ENCODE assay signal across 36 cellular contexts in the genomic region with DNA sequence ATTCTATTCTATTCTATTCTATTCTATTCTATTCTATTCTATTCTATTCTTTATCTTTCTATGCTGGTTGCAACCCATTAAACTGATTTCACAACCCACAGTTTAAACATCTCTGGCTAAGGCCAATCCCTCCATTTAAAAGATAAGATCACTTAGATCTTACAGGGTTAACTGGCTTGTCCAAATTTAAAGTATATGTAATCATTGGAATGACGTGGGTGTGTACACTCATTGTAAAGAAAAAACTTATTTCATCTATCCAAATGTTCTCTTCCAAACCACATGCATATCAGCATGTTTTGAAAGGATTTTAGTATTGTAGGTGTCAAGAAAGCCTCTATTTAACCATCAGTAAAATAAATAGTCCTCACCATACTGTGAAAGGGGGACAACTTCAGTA.
"Had no signal": no experiment of that assay in that cellular context is flagged by ENCODE, and none has a peak within 500 bp of the region (broad histone marks: within the 10 kb centered on the region; RNA-seq: fewer than 3 reads in every experiment).

No MANE protein-coding gene starts in this region.

- H3K27me3 ChIP-seq: adrenal gland, brain microvascular endothelial cell, Peyer's patch had no signal

- H3K36me3 ChIP-seq: adrenal gland, brain microvascular endothelial cell, cardiac muscle cell, Peyer's patch had no signal

- H3K4me3 ChIP-seq: adrenal gland, cardiac muscle cell, Peyer's patch had no signal

- H3K27ac Mint-ChIP-seq: activated B cell treated with CpG ODN at 0.5 μM for 24 hours; activated CD4-positive, alpha-beta memory T cell treated with anti-CD3 and anti-CD28 coated beads for 36 hours; activated naive CD4-positive, alpha-beta T cell treated with anti-CD3 and anti-CD28 coated beads for 36 hours; activated naive CD4-positive, alpha-beta T cell treated with anti-CD3 and anti-CD28 coated beads, Interleukin-2, amount 50 U/mL, for 72 hours; activated T-helper 1 cell treated with anti-CD3 and anti-CD28 coated beads, Interleukin-12 subunit alpha, Interleukin-12 subunit beta, Interleukin-2, Interleukin-4 antibody, amounts not matched to agents 30 ng/mL and 10 ng/mL and 1 ng/mL, durations not matched to agents 14 hours and 24 hours and 36 hours had no signal

- H3K27me3 Mint-ChIP-seq: activated B cell treated with CpG ODN at 0.5 μM for 24 hours had no signal

- H3K9me3 ChIP-seq: adrenal gland, Peyer's patch had no signal

- H3K4me2 ChIP-seq: KMS-11 had no signal

- DNase-seq: activated B cell treated with CpG ODN at 0.5 μM for 24 hours; activated CD4-positive, alpha-beta memory T cell treated with anti-CD3 and anti-CD28 coated beads for 36 hours; activated CD4-positive, alpha-beta T cell treated with anti-CD3 and anti-CD28 coated beads for 4 hours; activated CD4-positive, alpha-beta T cell treated with anti-CD3 and anti-CD28 coated beads, Interleukin-2, amount 50 U/mL, for 1 hour; activated CD4-positive, CD25-positive, alpha-beta regulatory T cell treated with anti-CD3 and anti-CD28 coated beads, Interleukin-2, amount 50 U/mL, for 72 hours; activated CD8-positive, alpha-beta memory T cell treated with anti-CD3 and anti-CD28 coated beads, Interleukin-2, amount 50 U/mL, for 4 hours; activated gamma-delta T cell treated with Interleukin-2 at 50 U/mL for 16 hours; activated naive CD4-positive, alpha-beta T cell treated with anti-CD3 and anti-CD28 coated beads for 36 hours; activated T-cell treated with anti-CD3 and anti-CD28 coated beads for 4 hours; activated T-cell treated with anti-CD3 and anti-CD28 coated beads, Interleukin-2, amount 50 U/mL, for 4 hours; adrenal gland; anterior cingulate cortex; brain microvascular endothelial cell; NCI-H1048; NCI-H1105 treated with DMSO at 0.1 percent for 48 hours; NCI-H1436; NCI-H1694; NCI-H1930; NCI-H2081 treated with DMSO at 0.1 percent for 48 hours; NCI-H226; NCI-H446 treated with DMSO at 0.1 percent for 48 hours; NCI-H524 treated with DMSO at 0.1 percent for 48 hours; PC-3; Peyer's patch; RPMI8226; SIG-M5; SW 1271; T-helper 1 cell; T-helper 2 cell; T-helper 9 cell had no signal

- ATAC-seq: activated naive CD4-positive, alpha-beta T cell treated with anti-CD3 and anti-CD28 coated beads, Interleukin-2, amount 50 U/mL, for 72 hours; activated T-cell treated with anti-CD3 and anti-CD28 coated beads, Interleukin-2, amount 50 U/mL, for 4 hours; PC-3 had no signal

- H3K4me1 Mint-ChIP-seq: central memory CD8-positive, alpha-beta T cell had no signal

- H3K4me1 ChIP-seq: adrenal gland, Peyer's patch had no signal

- H3K27ac ChIP-seq: adrenal gland, brain microvascular endothelial cell, cardiac muscle cell, KMS-11, Peyer's patch, VCaP had no signal

- H3K36me3 Mint-ChIP-seq: activated CD4-positive, alpha-beta memory T cell treated with anti-CD3 and anti-CD28 coated beads for 36 hours had no signal

- H3K9ac ChIP-seq: KMS-11 had no signal

- H3K9me3 Mint-ChIP-seq: activated B cell treated with CpG ODN at 0.5 μM for 24 hours; activated CD4-positive, alpha-beta memory T cell treated with anti-CD3 and anti-CD28 coated beads for 36 hours; activated naive CD4-positive, alpha-beta T cell treated with anti-CD3 and anti-CD28 coated beads for 36 hours; activated T-cell treated with anti-CD3 and anti-CD28 coated beads, Interleukin-2, amount 50 U/mL, for 4 hours; central memory CD8-positive, alpha-beta T cell had no signal

- H3K4me3 Mint-ChIP-seq: activated B cell treated with CpG ODN at 0.5 μM for 24 hours; activated CD4-positive, alpha-beta memory T cell treated with anti-CD3 and anti-CD28 coated beads for 36 hours; activated naive CD4-positive, alpha-beta T cell treated with anti-CD3 and anti-CD28 coated beads for 36 hours; activated T-cell treated with anti-CD3 and anti-CD28 coated beads, Interleukin-2, amount 50 U/mL, for 4 hours; activated T-helper 1 cell treated with anti-CD3 and anti-CD28 coated beads, Interleukin-12 subunit alpha, Interleukin-12 subunit beta, Interleukin-2, Interleukin-4 antibody, amounts not matched to agents 30 ng/mL and 10 ng/mL and 1 ng/mL, durations not matched to agents 14 hours and 24 hours and 36 hours; central memory CD8-positive, alpha-beta T cell had no signal
